ENCODE assay signal across 25 cellular contexts in the genomic region with DNA sequence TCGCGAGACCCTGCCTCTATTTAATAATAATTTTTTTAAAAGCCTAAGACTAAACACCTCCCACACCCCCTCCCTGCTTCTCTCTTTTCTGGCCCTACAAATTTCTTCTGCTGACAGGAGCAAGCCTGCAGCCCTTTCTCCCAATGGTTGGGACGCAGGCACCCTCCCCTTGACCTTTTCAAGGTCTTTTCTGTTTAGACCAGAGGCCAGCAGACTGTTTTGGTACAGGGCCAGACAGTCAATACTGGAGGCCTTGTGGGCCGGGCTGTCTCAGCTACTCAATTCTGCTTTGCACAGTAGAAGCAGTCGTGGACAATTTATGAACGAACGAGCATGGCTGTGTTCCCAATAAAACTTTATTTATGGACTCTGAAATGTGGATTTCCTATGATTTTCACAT.
A peak's percentile ranks its signal among the peaks of the same experiment; 100 is the strongest.
DNase-seq lines count a peak whose midpoint lies in the region; ATAC-seq and TF ChIP-seq lines count a peak whose summit lies in the region.
"Had no signal": no experiment of that assay in that cellular context is flagged by ENCODE, and none has a peak within 500 bp of the region (broad histone marks: within the 10 kb centered on the region; RNA-seq: fewer than 3 reads in every experiment).

No MANE protein-coding gene starts in this region.

- H3K27ac Mint-ChIP-seq in stimulated activated naive CD8-positive, alpha-beta T cell treated with anti-CD3 and anti-CD28 coated beads, Interleukin-15, amount 100 ng/mL, for 72 hours: peak overlapping the region in 1 of 2 donors; percentile 55
- no peak overlapping the region for H3K27ac Mint-ChIP-seq in chondrocyte (ENCODE audit: unreplicated experiment)
- H3K27ac Mint-ChIP-seq: activated CD4-positive, alpha-beta T cell treated with anti-CD3 and anti-CD28 coated beads for 36 hours; activated CD8-positive, alpha-beta T cell treated with anti-CD3 and anti-CD28 coated beads, Interleukin-2, amount 10 ng/mL, durations not matched to agents 7 days and 5 days; activated naive CD4-positive, alpha-beta T cell treated with anti-CD3 and anti-CD28 coated beads, Interleukin-2, amount 50 U/mL, for 24 hours; activated T-helper 2 cell treated with anti-CD3 and anti-CD28 coated beads, Interferon-gamma antibody, Interleukin-2, Interleukin-4, amounts not matched to agents 10 μg/mL and 5 μg/mL and 100 μg/mL, durations not matched to agents 14 hours and 24 hours and 36 hours; CD8-positive, alpha-beta memory T cell; GM23338; HFFc6; neural progenitor cell; T-helper 17 cell had no signal

- TF ChIP-seq CTCF in WERI-Rb-1 (IDR thresholded peaks at IDR 0.05; ENCODE audit: low read depth, low read length) (no peak), chondrocyte (IDR thresholded peaks at IDR 0.05) (no peak)

- peaks cover 35% of the 10 kb centered on the region for H3K27me3 Mint-ChIP-seq in stimulated activated naive CD8-positive, alpha-beta T cell treated with anti-CD3 and anti-CD28 coated beads, Interleukin-15, amount 100 ng/mL, for 72 hours
- peaks cover 6% of the 10 kb centered on the region for H3K27me3 Mint-ChIP-seq in chondrocyte (ENCODE audit: low read depth)
- H3K27me3 Mint-ChIP-seq: activated CD4-positive, alpha-beta T cell treated with anti-CD3 and anti-CD28 coated beads for 36 hours; T-helper 17 cell had no signal

- DNase-seq in Right ventricle myocardium superior (no peak), left cardiac atrium (no peak), WERI-Rb-1 (no peak), left kidney (ENCODE audit: low read depth, low spot score) (peak; percentile 53), NOMO-1 (lab: John Stamatoyannopoulos, UW; ENCODE audit: unreplicated experiment in 2 of 2) (no peak), chondrocyte (ENCODE audit: low spot score) (no peak)
- DNase-seq in stimulated activated naive CD8-positive, alpha-beta T cell treated with anti-CD3 and anti-CD28 coated beads, Interleukin-15, amount 100 ng/mL, for 72 hours: no peak
- DNase-seq: activated CD4-positive, alpha-beta T cell treated with anti-CD3 and anti-CD28 coated beads for 36 hours; activated CD8-positive, alpha-beta T cell treated with anti-CD3 and anti-CD28 coated beads, Interleukin-2, amount 10 ng/mL, durations not matched to agents 7 days and 5 days; AML-193; CD8-positive, alpha-beta memory T cell; central memory CD4-positive, alpha-beta T cell; HFFc6; NCI-H187; NCI-H526; stimulated activated naive CD4-positive, alpha-beta T cell treated with Interleukin-2 at 50 U/mL for 16 hours; T-helper 17 cell had no signal

- no peaks in the 10 kb centered on the region for H3K9me3 Mint-ChIP-seq in stimulated activated naive CD8-positive, alpha-beta T cell treated with anti-CD3 and anti-CD28 coated beads, Interleukin-15, amount 100 ng/mL, for 72 hours
- no peaks in the 10 kb centered on the region for H3K9me3 Mint-ChIP-seq in chondrocyte (ENCODE audit: low read depth)
- H3K9me3 Mint-ChIP-seq: activated naive CD4-positive, alpha-beta T cell treated with anti-CD3 and anti-CD28 coated beads, Interleukin-2, amount 50 U/mL, for 24 hours; activated T-helper 2 cell treated with anti-CD3 and anti-CD28 coated beads, Interferon-gamma antibody, Interleukin-2, Interleukin-4, amounts not matched to agents 10 μg/mL and 5 μg/mL and 100 μg/mL, durations not matched to agents 14 hours and 24 hours and 36 hours; CD8-positive, alpha-beta memory T cell; GM23338; HFFc6; neural progenitor cell had no signal

- no peaks in the 10 kb centered on the region for H3K27me3 ChIP-seq in WERI-Rb-1 (ENCODE audit: insufficient read depth, low read depth, severe bottlenecking)
- H3K27me3 ChIP-seq: neural progenitor cell, tibial nerve had no signal

- no peaks in the 10 kb centered on the region for H3K9me3 ChIP-seq in WERI-Rb-1 (ENCODE audit: severe bottlenecking)
- H3K9me3 ChIP-seq: A549, tibial nerve had no signal

- H3K36me3 Mint-ChIP-seq in chondrocyte (ENCODE audit: low read depth): no peaks in the 10 kb centered on the region
- H3K36me3 Mint-ChIP-seq: activated naive CD4-positive, alpha-beta T cell treated with anti-CD3 and anti-CD28 coated beads, Interleukin-2, amount 50 U/mL, for 24 hours; CD8-positive, alpha-beta memory T cell had no signal

- intact Hi-C loops in Right ventricle myocardium superior (cut with DNase I): no loop called here
- intact Hi-C loops in left cardiac atrium (cut with DNase I): loop anchor here in 1 of 2 donors (5.0 kb wide), 1 partner anchor 50 kb away; no protein-coding TSS in a partner anchor

- H3K4me1 Mint-ChIP-seq in stimulated activated naive CD8-positive, alpha-beta T cell treated with anti-CD3 and anti-CD28 coated beads, Interleukin-15, amount 100 ng/mL, for 72 hours: peaks cover 19% of the 10 kb centered on the region
- peaks cover 14% of the 10 kb centered on the region for H3K4me1 Mint-ChIP-seq in chondrocyte (ENCODE audit: low read depth)

- H3K4me3 Mint-ChIP-seq in stimulated activated naive CD8-positive, alpha-beta T cell treated with anti-CD3 and anti-CD28 coated beads, Interleukin-15, amount 100 ng/mL, for 72 hours: no peak overlapping the region
- H3K4me3 Mint-ChIP-seq in chondrocyte (ENCODE audit: unreplicated experiment): no peak overlapping the region
- H3K4me3 Mint-ChIP-seq: activated CD4-positive, alpha-beta T cell treated with anti-CD3 and anti-CD28 coated beads for 36 hours; activated CD8-positive, alpha-beta T cell treated with anti-CD3 and anti-CD28 coated beads, Interleukin-2, amount 10 ng/mL, durations not matched to agents 7 days and 5 days; activated naive CD4-positive, alpha-beta T cell treated with anti-CD3 and anti-CD28 coated beads, Interleukin-2, amount 50 U/mL, for 24 hours; CD8-positive, alpha-beta memory T cell; GM23338; HFFc6; neural progenitor cell; T-helper 17 cell had no signal

- H3K36me3 ChIP-seq in WERI-Rb-1: no peaks in the 10 kb centered on the region; the same call in 1 of the 2 replicates
- H3K36me3 ChIP-seq: neural progenitor cell, tibial nerve had no signal

- H3K27ac ChIP-seq in WERI-Rb-1: peak overlapping the region; percentile 83
- H3K27ac ChIP-seq in temporal lobe (ENCODE audit: low read depth, low read length): peak overlapping the region; percentile 89
- H3K27ac ChIP-seq: A549, neural progenitor cell had no signal

- ATAC-seq in Right ventricle myocardium superior (ENCODE audit: poor library complexity): peak; percentile 13
- ATAC-seq in left cardiac atrium: no peak
- ATAC-seq in stimulated activated naive CD8-positive, alpha-beta T cell treated with anti-CD3 and anti-CD28 coated beads, Interleukin-15, amount 100 ng/mL, for 72 hours: no peak
- ATAC-seq: activated CD4-positive, alpha-beta T cell treated with anti-CD3 and anti-CD28 coated beads for 36 hours; activated CD8-positive, alpha-beta T cell treated with anti-CD3 and anti-CD28 coated beads, Interleukin-2, amount 10 ng/mL, durations not matched to agents 7 days and 5 days; SK-N-SH treated with all-trans-retinoic acid at 6 μM for 48 hours; T-helper 17 cell had no signal

- H3K4me3 ChIP-seq in WERI-Rb-1 (ENCODE audit: low read depth, low read length): no peak overlapping the region
- H3K4me3 ChIP-seq: A549, GM23338, neural progenitor cell, tibial nerve had no signal
